In genomic region chr11:61917357-61918109, GRCh38 we compare ENCODE assay signal across 8 cellular contexts. TPM values are rescaled to one million over a fixed set of nuclear protein-coding genes. Genes with fewer than 3 reads are reported as not detected.
DNase-seq lines count a peak whose midpoint lies in the region; ATAC-seq and TF ChIP-seq lines count a peak whose summit lies in the region.

Gene RAB3IL1 (minus strand): TSS chr11:61917566. CDS start chr11:61917367, 199 bp downstream.

- no peak within 1 kb of the TSS; the same call in 1 of the 2 replicates for H3K9ac ChIP-seq in HUES48 (ENCODE audit: low read depth, low read length)

- TF ChIP-seq EP300 in ovary (IDR thresholded peaks at IDR 0.05): no peak

- peaks cover 23% of the 10 kb centered on the region for H3K27me3 ChIP-seq in HUES48 (ENCODE audit: control insufficient read depth, insufficient read depth, low read length)
- H3K27me3 ChIP-seq in heart right ventricle: peaks cover 0 to 13% (median 0%) of the 10 kb centered on the region in 7 donors
- H3K27me3 ChIP-seq in ovary: no peaks in the 10 kb centered on the region

- intact Hi-C loops in CD14-positive monocyte (cut with micrococcal nuclease) (no loop called here), heart right ventricle (cut with DNase I) (no loop called here), ovary (cut with DNase I) (no loop called here)

- H3K4me1 Mint-ChIP-seq in CD14-positive monocyte: peaks cover 42% of the 10 kb centered on the region

- H3K4me3 Mint-ChIP-seq in CD14-positive monocyte: peak within 1 kb of the TSS; percentile 77 to 92

- H3K27me3 Mint-ChIP-seq in CD14-positive monocyte (ENCODE audit: low read depth in 3 of 3): peaks cover 54 to 69% (median 57%) of the 10 kb centered on the region in 3 donors

- H3K4me3 ChIP-seq in HUES48 (ENCODE audit: low read depth, low read length) (peak within 1 kb of the TSS; percentile 69), heart right ventricle (peak within 1 kb of the TSS; percentile 37 to 87 (median 66)), ovary (peak within 1 kb of the TSS; percentile 62)

- peak within 1 kb of the TSS in 2 of 7 donors; percentile 18 to 76 for H3K27ac Mint-ChIP-seq in CD14-positive monocyte

- H3K4me1 ChIP-seq in HUES48 (ENCODE audit: control insufficient read depth, insufficient read depth, low read length) (peaks cover 1% of the 10 kb centered on the region), heart right ventricle (peaks cover 4 to 65% (median 31%) of the 10 kb centered on the region in 9 donors), ovary (ENCODE audit: insufficient read depth) (peaks cover 20% of the 10 kb centered on the region)

- H3K9me3 ChIP-seq in HUES48 (ENCODE audit: control insufficient read depth, insufficient read depth, low read length) (no peaks in the 10 kb centered on the region), heart right ventricle (no peaks in the 10 kb centered on the region), ovary (no peaks in the 10 kb centered on the region)

- peaks cover under 1 to 13% (median 6%) of the 10 kb centered on the region in 7 donors for H3K9me3 Mint-ChIP-seq in CD14-positive monocyte

- TF ChIP-seq POLR2A in ovary (IDR thresholded peaks at IDR 0.05): peak; percentile 81

- H3K27ac ChIP-seq in HUES48 (ENCODE audit: low read depth, low read length): no peak within 1 kb of the TSS
- no peak within 1 kb of the TSS for H3K27ac ChIP-seq in adipose tissue (ENCODE audit: low read depth, low read length)
- peak within 1 kb of the TSS; percentile 57 to 88 (median 83) for H3K27ac ChIP-seq in heart right ventricle
- peak within 1 kb of the TSS; percentile 91 to 98 for H3K27ac ChIP-seq in ovary

- TF ChIP-seq CTCF in CD14-positive monocyte (IDR thresholded peaks at IDR 0.05) (no peak), heart right ventricle (IDR thresholded peaks at IDR 0.05) (no peak), ovary (IDR thresholded peaks at IDR 0.05) (no peak)

- peaks cover 4 to 8% of the 10 kb centered on the region in 2 donors for H3K36me3 Mint-ChIP-seq in CD14-positive monocyte

- 2 to 4% (median 2%) methylated on average over 26 to 68 of the region's 68 CpGs for WGBS in adipose tissue, 3 donors
- WGBS in heart right ventricle, 2 donors: 2 to 3% methylated on average over 56 to 68 of the region's 68 CpGs
- WGBS in ovary, 3 donors: 3 to 8% (median 3%) methylated on average over 22 to 68 of the region's 68 CpGs

- H3K36me3 ChIP-seq in HUES48 (ENCODE audit: control insufficient read depth, insufficient read depth, low read length) (no peaks in the 10 kb centered on the region), heart right ventricle (no peaks in the 10 kb centered on the region), ovary (no peaks in the 10 kb centered on the region)

- ATAC-seq in heart right ventricle: peak; percentile 73 to 90 (median 84)
- ATAC-seq in GM18511 (IDR thresholded peaks at IDR 0.05; ENCODE audit: unreplicated experiment): no peak
- no peak for ATAC-seq in HG03108 (IDR thresholded peaks at IDR 0.05; ENCODE audit: unreplicated experiment)

- DNase-seq in CD14-positive monocyte (ENCODE audit: low spot score): no peak
- peak; percentile 71 to 79 for DNase-seq in heart right ventricle
- DNase-seq in ovary: peak; percentile 81 to 86 (median 82)
- DNase-seq in stimulated activated naive CD4-positive, alpha-beta T cell treated with Interleukin-2 at 50 U/mL for 16 hours (lab: John Stamatoyannopoulos, UW): no peak

RNA-seq across cellular contexts. Expression of gene RAB3IL1, which starts in this region (rescaled TPM):
- not detected for polyA plus RNA-seq in CD14-positive monocyte
- 10 to 100 TPM in 2 of 3 donors, 1 to 10 TPM in 1; 4.0 to 44.5 (median 16.4) TPM for polyA plus RNA-seq in adipose tissue
- 10 to 100 TPM in 3 of 10 donors, 1 to 10 TPM in 7; 3.7 to 11.1 (median 6.6) TPM for total RNA-seq in heart right ventricle
- polyA plus RNA-seq in heart right ventricle: 1 to 10 TPM; 8.2 to 9.7 TPM
- 10 to 100 TPM; 14.1 to 90.0 (median 53.8) TPM for total RNA-seq in ovary
- 10 to 100 TPM in 1 of 2 donors, 1 to 10 TPM in 1; 4.5 to 42.8 TPM for polyA plus RNA-seq in ovary

Comparison
In these comparisons a context has a peak if more than half of its experiments do, and no peak if none do; other contexts are left out.
1. RNA of gene RAB3IL1 (polyA plus RNA-seq): 4.5 to 42.8 TPM in ovary, 4.0 to 44.5 TPM in adipose tissue and 8.2 to 9.7 TPM in heart right ventricle; not detected in CD14-positive monocyte; every median in the first group is over 4 times any median in the second.
2. DNase-seq: peak in heart right ventricle (2 of 2) and ovary (5 of 5); none in CD14-positive monocyte (single experiment) and stimulated activated naive CD4-positive, alpha-beta T cell treated with Interleukin-2 at 50 U/mL for 16 hours (single experiment).
3. H3K27ac ChIP-seq: peak in heart right ventricle (10 of 10) and ovary (2 of 2); none in HUES48 (single experiment) and adipose tissue (single experiment).
4. ATAC-seq: peak in heart right ventricle (8 of 8); none in GM18511 (single experiment) and HG03108 (single experiment).
5. Peak in every context shown above with its lines, with median percentiles within 50 percentile points of each other: H3K4me3 ChIP-seq.